ENCODE assay signal across 8 cellular contexts in the genomic region with DNA sequence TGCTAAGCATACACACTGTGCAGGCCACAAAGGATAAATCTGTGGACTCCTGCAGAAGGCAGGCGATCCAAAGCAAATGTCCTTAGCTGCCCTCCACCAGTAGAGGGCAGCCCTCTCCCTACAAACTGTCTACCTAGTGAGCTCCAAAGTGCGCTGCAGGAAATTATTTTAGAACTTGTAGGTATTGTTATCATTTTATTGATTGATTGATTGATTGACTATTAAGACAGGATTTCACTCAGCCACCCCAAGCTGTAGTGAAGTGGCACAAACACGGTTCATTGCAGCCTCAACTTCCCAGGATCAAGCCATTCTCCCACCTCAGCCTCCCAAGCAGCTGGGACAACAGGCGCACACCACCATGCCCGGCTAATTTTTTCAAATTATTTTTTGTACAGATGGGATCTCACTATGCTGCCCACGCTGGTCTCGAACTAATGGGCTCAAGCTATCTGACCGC. TPM values are rescaled to one million over a fixed set of nuclear protein-coding genes. Genes with fewer than 3 reads are reported as not detected.
DNase-seq lines count a peak whose midpoint lies in the region; ATAC-seq, FAIRE-seq and TF ChIP-seq lines count a peak whose summit lies in the region.

No MANE protein-coding gene starts in this region.

- H3K9me3 ChIP-seq in OCI-LY1 (ENCODE audit: low read length) (no peaks in the 10 kb centered on the region), esophagus muscularis mucosa (no peaks in the 10 kb centered on the region)

- no peak overlapping the region for H3K27ac ChIP-seq in OCI-LY1 (ENCODE audit: low read depth, low read length, poor library complexity, severe bottlenecking)
- H3K27ac ChIP-seq in esophagus muscularis mucosa (replicated peaks in 1 of 4): no peak overlapping the region

- H3K9me3 Mint-ChIP-seq in nephron progenitor cell: no peaks in the 10 kb centered on the region

- no peak overlapping the region for H3K27ac Mint-ChIP-seq in nephron progenitor cell

- H3K4me1 ChIP-seq in OCI-LY1 (ENCODE audit: insufficient read depth, low read length, severe bottlenecking) (peaks cover 14% of the 10 kb centered on the region), esophagus muscularis mucosa (peaks cover 7 to 26% (median 18%) of the 10 kb centered on the region in 4 donors)

- FAIRE-seq in A204.1 (lab: Jason Lieb, UNC): peak; percentile 83

- H3K4me3 ChIP-seq in OCI-LY1 (ENCODE audit: low read depth, low read length, poor library complexity, severe bottlenecking): no peak overlapping the region
- no peak overlapping the region for H3K4me3 ChIP-seq in esophagus muscularis mucosa

- H3K4me2 ChIP-seq in OCI-LY1 (ENCODE audit: low read length): no peak overlapping the region

- H3K4me1 Mint-ChIP-seq in nephron progenitor cell: peaks cover 6% of the 10 kb centered on the region

- H3K36me3 ChIP-seq in OCI-LY1 (ENCODE audit: insufficient read depth, low read length) (no peaks in the 10 kb centered on the region), esophagus muscularis mucosa (peaks cover 0 to 2% (median 0%) of the 10 kb centered on the region in 4 donors)

- intact Hi-C loops in esophagus muscularis mucosa (cut with DNase I): loop anchor here (1.0 to 5.0 kb wide), 4 partner anchors 37 to 747 kb away; a partner anchor contains a TSS

- H2AFZ ChIP-seq in OCI-LY1 (ENCODE audit: low read length): no peak overlapping the region

- no peaks in the 10 kb centered on the region for H3F3A ChIP-seq in OCI-LY1 (ENCODE audit: insufficient read depth, low read length)

- H3K4me3 Mint-ChIP-seq in nephron progenitor cell: no peak overlapping the region

- H3K36me3 Mint-ChIP-seq in nephron progenitor cell (ENCODE audit: low read depth): no peaks in the 10 kb centered on the region

- no peaks in the 10 kb centered on the region for H3K79me2 ChIP-seq in OCI-LY1 (ENCODE audit: insufficient read depth, low read length)

- TF ChIP-seq EP300 in esophagus muscularis mucosa (IDR thresholded peaks at IDR 0.05): no peak

- H3K9ac ChIP-seq in OCI-LY1 (ENCODE audit: low read length): no peak overlapping the region

- TF ChIP-seq POLR2A in GM18505 (IDR thresholded peaks at IDR 0.05; ENCODE audit: borderline replicate concordance, extremely low read depth, insufficient read depth, insufficient read length): no peak
- no peak for TF ChIP-seq POLR2A in esophagus muscularis mucosa (IDR thresholded peaks at IDR 0.05; ENCODE audit: low read depth)

- 60% methylated on average over 8 of the region's 8 CpGs for WGBS in esophagus muscularis mucosa

- H3K27me3 Mint-ChIP-seq in nephron progenitor cell (ENCODE audit: low read depth, poor library complexity): peaks cover 17% of the 10 kb centered on the region

- H4K20me1 ChIP-seq in OCI-LY1 (ENCODE audit: insufficient read depth, low read length): no peaks in the 10 kb centered on the region

- ATAC-seq in GM18505 (IDR thresholded peaks at IDR 0.05; ENCODE audit: unreplicated experiment): peak; percentile 37

- H3K9me2 ChIP-seq in OCI-LY1 (ENCODE audit: low read depth, low read length): no peaks in the 10 kb centered on the region

- DNase-seq in HUDEP-2 (lab: John Stamatoyannopoulos, UW; ENCODE audit: unreplicated experiment in 76 of 76) (peak in 65 of 76 experiments; percentile 1 to 81 (median 51)), activated T-cell treated with anti-CD3 and anti-CD28 coated beads for 1 hour (ENCODE audit: low read depth) (peak; percentile 62), esophagus muscularis mucosa (ENCODE audit: extremely low spot score) (no peak), nephron progenitor cell (peak; percentile 58), stromal cell of bone marrow (ENCODE audit: low read depth) (peak; percentile 55)

- TF ChIP-seq CTCF in OCI-LY1 (IDR thresholded peaks at IDR 0.05; ENCODE audit: low read length): peak; percentile 94
- TF ChIP-seq CTCF in esophagus muscularis mucosa (IDR thresholded peaks at IDR 0.05): peak; percentile 84 to 97 (median 92)
- TF ChIP-seq CTCF in nephron progenitor cell (IDR thresholded peaks at IDR 0.05): peak; percentile 92

- H3K27me3 ChIP-seq in OCI-LY1 (ENCODE audit: insufficient read depth, low read length) (no peaks in the 10 kb centered on the region), esophagus muscularis mucosa (no peaks in the 10 kb centered on the region)

RNA-seq across cellular contexts. Expression of a gene that starts 37.3 kb away (rescaled TPM):
- 10 to 100 TPM; 17.0 to 24.4 (median 23.5) TPM for total RNA-seq in esophagus muscularis mucosa
